Comparison of ENCODE assay signal across 1 cellular context in genomic region chr15:29788433-29789034, GRCh38.
TF ChIP-seq lines count a peak whose summit lies in the region.

No MANE protein-coding gene starts in this region.

TF ChIP-seq in IMR-90, 13 proteins besides CTCF, POLR2A, EP300 and RAD21:
- TF ChIP-seq SMC3 (IDR thresholded peaks at IDR 0.05; ENCODE audit: low read depth, low read length) = no peak
- no peak for TF ChIP-seq BHLHE40 (IDR thresholded peaks at IDR 0.05; ENCODE audit: low read depth, low read length)
- no peak for TF ChIP-seq NFE2L2 (IDR thresholded peaks at IDR 0.05; ENCODE audit: low read depth, low read length)
- no peak for TF ChIP-seq ELK1 (IDR thresholded peaks at IDR 0.05; ENCODE audit: borderline replicate concordance, low read depth, low read length)
- peak; percentile 56 for TF ChIP-seq CEBPB (IDR thresholded peaks at IDR 0.05; ENCODE audit: low read depth, low read length)
- no peak for TF ChIP-seq MAFK (IDR thresholded peaks at IDR 0.05; ENCODE audit: low read depth, low read length)
